Comparison of ENCODE assay signal across 17 cellular contexts in the genomic region with DNA sequence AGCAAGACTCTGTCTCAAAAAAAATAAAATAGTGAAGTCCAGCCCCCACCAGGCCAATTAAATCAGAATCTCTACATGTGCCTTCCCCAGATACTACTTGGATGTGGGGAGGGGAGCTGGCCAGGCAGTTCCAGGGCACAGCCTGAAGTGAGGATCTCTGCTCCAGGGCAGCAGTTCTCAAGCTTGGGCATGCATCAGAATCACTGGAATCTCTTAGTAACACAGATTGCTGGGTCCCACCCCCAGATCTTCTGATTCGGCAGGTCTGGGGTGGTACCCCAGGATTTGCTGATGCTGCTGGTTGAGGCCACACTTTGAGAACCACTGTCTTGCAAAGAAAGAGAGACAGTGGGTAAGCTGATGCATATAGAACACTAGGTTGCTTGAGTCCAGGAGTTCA. TPM values are rescaled to one million over a fixed set of nuclear protein-coding genes. Genes with fewer than 3 reads are reported as not detected.
A peak's percentile ranks its signal among the peaks of the same experiment; 100 is the strongest.
DNase-seq lines count a peak whose midpoint lies in the region; ATAC-seq, FAIRE-seq and TF ChIP-seq lines count a peak whose summit lies in the region.
"Had no signal": no experiment of that assay in that cellular context is flagged by ENCODE, and none has a peak within 500 bp of the region (broad histone marks: within the 10 kb centered on the region; RNA-seq: fewer than 3 reads in every experiment).

No MANE protein-coding gene starts in this region.

- H3K36me3 Mint-ChIP-seq in T-helper 2 cell treated with Interferon-gamma antibody and Interleukin-4, amounts not matched to agents 5 μg/mL and 100 μg/mL, for 36 hours (ENCODE audit: low read depth), result no peaks in the 10 kb centered on the region
- H3K36me3 Mint-ChIP-seq: CD8-positive, alpha-beta memory T cell had no signal

- H3K4me3 Mint-ChIP-seq in T-helper 2 cell treated with Interferon-gamma antibody and Interleukin-4, amounts not matched to agents 5 μg/mL and 100 μg/mL, for 36 hours, result no peak overlapping the region
- H3K4me3 Mint-ChIP-seq: CD8-positive, alpha-beta memory T cell; HFFc6 had no signal

- H3K27ac ChIP-seq in heart right ventricle, result peak overlapping the region in 7 of 10 donors; percentile 30 to 96 (median 53)
- H3K27ac ChIP-seq in heart left ventricle, result peak overlapping the region in 5 of 12 donors; percentile 6 to 82 (median 32)
- H3K27ac ChIP-seq in keratinocyte (ENCODE audit: control insufficient read depth, insufficient read depth, low read length), result no peak overlapping the region
- H3K27ac ChIP-seq: BLaER1 had no signal

- no peaks in the 10 kb centered on the region for H4K20me1 ChIP-seq in keratinocyte (ENCODE audit: control insufficient read depth, extremely low read depth, insufficient read depth, low read length)
- H4K20me1 ChIP-seq: BLaER1 had no signal

- H3K4me2 ChIP-seq in keratinocyte (ENCODE audit: control insufficient read depth, extremely low read depth, insufficient read depth, low read depth, low read length), result no peak overlapping the region

- FAIRE-seq in bronchial epithelial cell (lab: Jason Lieb, UNC) (no peak), keratinocyte (lab: Jason Lieb, UNC) (peak; percentile 59)
- FAIRE-seq: GM12892, GM19239 had no signal

- H3K27me3 ChIP-seq in heart right ventricle, result peaks cover 0 to 20% (median 2%) of the 10 kb centered on the region in 7 donors
- peaks cover 0 to 10% (median 0%) of the 10 kb centered on the region in 9 donors for H3K27me3 ChIP-seq in heart left ventricle
- peaks cover 2% of the 10 kb centered on the region for H3K27me3 ChIP-seq in bronchial epithelial cell (ENCODE audit: control insufficient read depth, insufficient read depth, low read length)
- H3K27me3 ChIP-seq in keratinocyte (ENCODE audit: control insufficient read depth, extremely low read depth, insufficient read depth, low read length), result peaks cover 13% of the 10 kb centered on the region
- H3K27me3 ChIP-seq: BLaER1 had no signal

- H3K9ac ChIP-seq in keratinocyte (ENCODE audit: control insufficient read depth, extremely low read depth, insufficient read depth, low read length), result no peak overlapping the region
- H3K9ac ChIP-seq: BLaER1 had no signal

- no peaks in the 10 kb centered on the region for H3K36me3 ChIP-seq in heart right ventricle
- no peaks in the 10 kb centered on the region for H3K36me3 ChIP-seq in heart left ventricle
- no peaks in the 10 kb centered on the region for H3K36me3 ChIP-seq in bronchial epithelial cell (ENCODE audit: control insufficient read depth, insufficient read depth, low read length)
- no peaks in the 10 kb centered on the region for H3K36me3 ChIP-seq in keratinocyte (ENCODE audit: control insufficient read depth in 2 of 2, extremely low read depth in 1 of 2, insufficient read depth in 2 of 2, low read length in 2 of 2)
- H3K36me3 ChIP-seq: BLaER1, HAP-1 had no signal

- no peak overlapping the region for H3K4me3 ChIP-seq in heart right ventricle
- no peak overlapping the region for H3K4me3 ChIP-seq in heart left ventricle
- no peak overlapping the region for H3K4me3 ChIP-seq in bronchial epithelial cell (ENCODE audit: low read depth, low read length)
- H3K4me3 ChIP-seq in keratinocyte (ENCODE audit: control insufficient read depth in 2 of 3, extremely low read depth in 1 of 3, insufficient read depth in 2 of 3, low read depth in 1 of 3, low read length in 3 of 3), result no peak overlapping the region
- H3K4me3 ChIP-seq: BLaER1, HAP-1 had no signal

- H3K79me2 ChIP-seq in keratinocyte (ENCODE audit: control insufficient read depth, insufficient read depth, low read length), result no peaks in the 10 kb centered on the region

- no peaks in the 10 kb centered on the region for H3K4me1 Mint-ChIP-seq in T-helper 2 cell treated with Interferon-gamma antibody and Interleukin-4, amounts not matched to agents 5 μg/mL and 100 μg/mL, for 36 hours (ENCODE audit: low read depth)

- WGBS in heart right ventricle, 2 donors, result 89 to 95% methylated on average over 1 of the region's 1 CpG
- 82 to 100% (median 85%) methylated on average over 1 of the region's 1 CpG for WGBS in heart left ventricle, 4 donors

- TF ChIP-seq CTCF in heart right ventricle (IDR thresholded peaks at IDR 0.05) (no peak), heart left ventricle (IDR thresholded peaks at IDR 0.05) (no peak), bronchial epithelial cell (IDR thresholded peaks at IDR 0.05; ENCODE audit: insufficient read depth, low read length, severe bottlenecking) (no peak), keratinocyte (optimal IDR thresholded peaks at IDR 0.05 in 1 of 3, IDR thresholded peaks at IDR 0.05 in 1 of 3, conservative IDR thresholded peaks at IDR 0.05 in 1 of 3; ENCODE audit: extremely low read depth in 1 of 3, insufficient read depth in 2 of 3, low read length in 3 of 3) (no peak)

- TF ChIP-seq POLR2A in heart left ventricle (IDR thresholded peaks at IDR 0.05), result no peak

- no peak for DNase-seq in heart right ventricle
- DNase-seq in heart left ventricle, result no peak
- DNase-seq in bronchial epithelial cell (ENCODE audit: low read depth), result peak; percentile 78
- peak; percentile 49 for DNase-seq in keratinocyte (ENCODE audit: low read depth, low spot score)
- no peak for DNase-seq in T-helper 2 cell treated with Interferon-gamma antibody and Interleukin-4, amounts not matched to agents 5 μg/mL and 100 μg/mL, for 36 hours (ENCODE audit: low spot score)
- DNase-seq: 8988T; CD8-positive, alpha-beta memory T cell had no signal

- peaks cover 24% of the 10 kb centered on the region for H3K27me3 Mint-ChIP-seq in T-helper 2 cell treated with Interferon-gamma antibody and Interleukin-4, amounts not matched to agents 5 μg/mL and 100 μg/mL, for 36 hours (ENCODE audit: low read depth)

- H3K4me1 ChIP-seq in heart right ventricle, result peaks cover 7 to 68% (median 38%) of the 10 kb centered on the region in 9 donors
- H3K4me1 ChIP-seq in heart left ventricle, result peaks cover 6 to 58% (median 36%) of the 10 kb centered on the region in 12 donors
- peaks cover 32% of the 10 kb centered on the region for H3K4me1 ChIP-seq in keratinocyte (ENCODE audit: control insufficient read depth, extremely low read depth, insufficient read depth, low read length)
- H3K4me1 ChIP-seq: HAP-1 had no signal

- intact Hi-C loops in heart right ventricle (cut with DNase I), result loop anchor here in 5 of 10 donors (5.0 kb wide), 1 partner anchor 124 kb away; no protein-coding TSS in a partner anchor
- intact Hi-C loops in heart left ventricle (cut with DNase I), result loop anchor here in 8 of 10 donors (5.0 kb wide), 2 partner anchors 49 to 124 kb away; no protein-coding TSS in a partner anchor

- dilution Hi-C loops in keratinocyte (cut with MboI; ENCODE audit: extremely low pct_ligation_motif_present, low sequenced_read_pairs), result no loop called here

- ATAC-seq in heart right ventricle, result no peak
- no peak for ATAC-seq in heart left ventricle
- ATAC-seq in HG03280 (IDR thresholded peaks at IDR 0.05; ENCODE audit: unreplicated experiment), result no peak
- ATAC-seq in HG02798 (IDR thresholded peaks at IDR 0.05; ENCODE audit: poor library complexity, unreplicated experiment), result no peak

- H3K9me3 ChIP-seq in heart right ventricle (no peaks in the 10 kb centered on the region), heart left ventricle (no peaks in the 10 kb centered on the region), keratinocyte (ENCODE audit: control insufficient read depth, low read depth, low read length) (no peaks in the 10 kb centered on the region)
- H3K9me3 ChIP-seq: BLaER1, Caco-2, HAP-1 had no signal

- no peaks in the 10 kb centered on the region for H3K9me1 ChIP-seq in keratinocyte (ENCODE audit: control insufficient read depth, extremely low read depth, insufficient read depth, low read length)

- no peaks in the 10 kb centered on the region for H3K9me3 Mint-ChIP-seq in T-helper 2 cell treated with Interferon-gamma antibody and Interleukin-4, amounts not matched to agents 5 μg/mL and 100 μg/mL, for 36 hours
- H3K9me3 Mint-ChIP-seq: CD8-positive, alpha-beta memory T cell; HFFc6 had no signal

- no peak overlapping the region for H3K27ac Mint-ChIP-seq in T-helper 2 cell treated with Interferon-gamma antibody and Interleukin-4, amounts not matched to agents 5 μg/mL and 100 μg/mL, for 36 hours
- H3K27ac Mint-ChIP-seq: CD8-positive, alpha-beta memory T cell; HFFc6 had no signal

- H2AFZ ChIP-seq in keratinocyte (ENCODE audit: control insufficient read depth, low read length), result no peak overlapping the region

RNA-seq across cellular contexts. Expression of a gene that starts 8.3 kb away (rescaled TPM):
- total RNA-seq in heart right ventricle (10 to 100 TPM; 40.3 to 81.2 (median 55.9) TPM), heart left ventricle (100 to 1,000 TPM in 2 of 9 donors, 10 to 100 TPM in 7; 39.6 to 135 (median 63.3) TPM), bronchial epithelial cell (not detected in 2 replicates)
- polyA plus RNA-seq in heart right ventricle (10 to 100 TPM; 39.4 to 53.9 TPM), heart left ventricle (10 to 100 TPM; 24.9 to 62.3 TPM), keratinocyte (0.02 to 0.05 TPM in 2 of 3 replicates, not detected in the other)
- polyA plus RNA-seq in keratinocyte (2011; ENCODE audit: low read depth), result 0.85 TPM
- 0.01 TPM in 1 of 2 replicates, not detected in the other for polyA plus RNA-seq in keratinocyte (2011; cell fraction: cytosol; rRNA removed)
- polyA plus RNA-seq in keratinocyte (2011; cell fraction: nucleus; rRNA removed), result 0.06 and 0.12 TPM in 2 replicates
- 0.06 TPM in 1 of 2 replicates, not detected in the other for polyA plus RNA-seq in keratinocyte (2012; ENCODE audit: low replicate concordance)
- polyA minus RNA-seq in keratinocyte, result not detected in 3 replicates
- polyA minus RNA-seq in keratinocyte (2011; cell fraction: cytosol; rRNA and poly(A)+ RNA removed), result not detected
- polyA minus RNA-seq in keratinocyte (2011; cell fraction: nucleus; rRNA and poly(A)+ RNA removed), result not detected in 2 replicates
- total RNA-seq: CD8-positive, alpha-beta memory T cell; HFFc6; HT-29; IMR-90 had no signal
- polyA plus RNA-seq: CD8-positive, alpha-beta memory T cell; IMR-90 had no signal

Comparison
In these comparisons a context has a peak if more than half of its experiments do, and no peak if none do; other contexts are left out.
1. DNase-seq: peak in bronchial epithelial cell (single experiment) and keratinocyte (single experiment); none in heart right ventricle (0 of 2), heart left ventricle (0 of 5) and T-helper 2 cell treated with Interferon-gamma antibody and Interleukin-4, amounts not matched to agents 5 μg/mL and 100 μg/mL, for 36 hours (single experiment).
2. RNA of a gene that starts 8.3 kb away (total RNA-seq): 39.6 to 135 TPM in heart left ventricle and 40.3 to 81.2 TPM in heart right ventricle; not detected in bronchial epithelial cell; every median in the first group is over 10 times any median in the second.